ENCODE assay signal across 8 cellular contexts in the genomic region with DNA sequence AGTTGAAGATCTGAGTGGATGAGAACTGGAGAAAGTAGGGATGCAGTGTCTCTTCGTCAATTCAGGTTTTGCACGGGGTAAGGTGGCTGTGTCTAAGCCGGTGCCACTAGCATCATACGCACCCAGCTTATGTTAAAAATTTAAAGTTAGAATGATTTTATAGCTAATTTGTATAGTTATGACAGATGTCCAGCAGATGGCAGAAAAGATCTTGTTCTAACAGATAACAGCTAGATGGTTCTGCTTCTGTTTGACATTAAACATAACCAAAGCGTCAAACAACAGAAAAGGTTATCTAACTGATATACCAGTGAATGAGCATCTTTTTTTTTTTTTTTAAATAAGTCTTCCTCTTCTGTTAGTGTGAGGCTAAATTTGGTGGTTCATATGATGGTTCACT. TPM values are rescaled to one million over a fixed set of nuclear protein-coding genes. Genes with fewer than 3 reads are reported as not detected.
DNase-seq lines count a peak whose midpoint lies in the region; ATAC-seq and TF ChIP-seq lines count a peak whose summit lies in the region.

No MANE protein-coding gene starts in this region.

- no peaks in the 10 kb centered on the region for H3K9me3 Mint-ChIP-seq in Calu3 (ENCODE audit: low read depth, unreplicated experiment)
- no peaks in the 10 kb centered on the region for H3K9me3 Mint-ChIP-seq in activated CD8-positive, alpha-beta memory T cell treated with anti-CD3 and anti-CD28 coated beads, Interleukin-2, amount 10 ng/mL, durations not matched to agents 7 days and 5 days (ENCODE audit: low read depth)

- no peaks in the 10 kb centered on the region for H3K36me3 Mint-ChIP-seq in Calu3 (ENCODE audit: insufficient read depth, unreplicated experiment)
- no peaks in the 10 kb centered on the region for H3K36me3 Mint-ChIP-seq in activated CD8-positive, alpha-beta memory T cell treated with anti-CD3 and anti-CD28 coated beads, Interleukin-2, amount 10 ng/mL, durations not matched to agents 7 days and 5 days

- CTCF ChIA-PET in Calu3 (lab: Charles Lee): interaction anchor here (0.6 to 4.0 kb wide), 15 partner anchors 11 to 849 kb away, joined by 3 to 190 read pairs (median 7); partner anchors contain the start of gene ZSCAN5A
- CTCF ChIA-PET in activated CD8-positive, alpha-beta memory T cell treated with anti-CD3 and anti-CD28 coated beads, Interleukin-2, amount 10 ng/mL, durations not matched to agents 7 days and 5 days (lab: Charles Lee): interaction anchor here (0.7 to 6.3 kb wide), 26 partner anchors 12 to 218 kb away, joined by 3 to 91 read pairs (median 4); partner anchors contain the start of gene ZNF444

- no peaks in the 10 kb centered on the region for H3K27me3 Mint-ChIP-seq in Calu3 (ENCODE audit: unreplicated experiment)
- H3K27me3 Mint-ChIP-seq in activated CD8-positive, alpha-beta memory T cell treated with anti-CD3 and anti-CD28 coated beads, Interleukin-2, amount 10 ng/mL, durations not matched to agents 7 days and 5 days: no peaks in the 10 kb centered on the region

- DNase-seq in Calu3: peak; percentile 9
- DNase-seq in HT-29 (ENCODE audit: low spot score): peak; percentile 76
- peak; percentile 6 for DNase-seq in NOMO-1 treated with dmso at 0.1 percent for 144 hours (lab: John Stamatoyannopoulos, UW; ENCODE audit: unreplicated experiment)
- DNase-seq in dermis microvascular lymphatic vessel endothelial cell (ENCODE audit: low read depth in 2 of 2): peak; percentile 76 to 77
- peak in 1 of 3 donors; percentile 19 for DNase-seq in mucosa of descending colon
- DNase-seq in activated T-cell treated with anti-CD3 and anti-CD28 coated beads, Interleukin-2, amount 50 U/mL, for 48 hours: no peak
- no peak for DNase-seq in activated CD8-positive, alpha-beta memory T cell treated with anti-CD3 and anti-CD28 coated beads, Interleukin-2, amount 10 ng/mL, durations not matched to agents 7 days and 5 days

- H3K4me1 ChIP-seq in mucosa of descending colon (ENCODE audit: low read depth): no peaks in the 10 kb centered on the region

- no peak overlapping the region for H3K4me3 Mint-ChIP-seq in Calu3 (ENCODE audit: low read depth, unreplicated experiment)
- H3K4me3 Mint-ChIP-seq in activated CD8-positive, alpha-beta memory T cell treated with anti-CD3 and anti-CD28 coated beads, Interleukin-2, amount 10 ng/mL, durations not matched to agents 7 days and 5 days: no peak overlapping the region

- peak; percentile 52 for ATAC-seq in mucosa of descending colon
- no peak for ATAC-seq in HG03354 (IDR thresholded peaks at IDR 0.05; ENCODE audit: poor library complexity, severe bottlenecking, unreplicated experiment)
- no peak for ATAC-seq in activated CD8-positive, alpha-beta memory T cell treated with anti-CD3 and anti-CD28 coated beads, Interleukin-2, amount 10 ng/mL, durations not matched to agents 7 days and 5 days

- H3K9me3 ChIP-seq in mucosa of descending colon: no peaks in the 10 kb centered on the region

- intact Hi-C loops in Calu3 (cut with micrococcal nuclease; ENCODE audit: unreplicated experiment): loop anchor here (1.0 to 5.0 kb wide), 4 partner anchors 59 to 187 kb away; partner anchors contain the start of gene ZSCAN5A
- intact Hi-C loops in mucosa of descending colon (cut with DNase I, micrococcal nuclease): no loop called here

- peak; percentile 29 for TF ChIP-seq CTCF in Calu3 (IDR thresholded peaks at IDR 0.05; ENCODE audit: unreplicated experiment)
- TF ChIP-seq CTCF in mucosa of descending colon (IDR thresholded peaks at IDR 0.05): no peak

- no TSS peak for BruUV-seq in Calu3 (replicated peaks; lab: Mats Ljungman, UMichigan)

- no peaks in the 10 kb centered on the region for H3K36me3 ChIP-seq in mucosa of descending colon (ENCODE audit: low read depth)

- H3K4me1 Mint-ChIP-seq in Calu3 (ENCODE audit: low read depth, unreplicated experiment): no peaks in the 10 kb centered on the region
- H3K4me1 Mint-ChIP-seq in activated CD8-positive, alpha-beta memory T cell treated with anti-CD3 and anti-CD28 coated beads, Interleukin-2, amount 10 ng/mL, durations not matched to agents 7 days and 5 days: no peaks in the 10 kb centered on the region

- no peak overlapping the region for H3K27ac Mint-ChIP-seq in Calu3 (ENCODE audit: unreplicated experiment)
- no peak overlapping the region for H3K27ac Mint-ChIP-seq in activated CD8-positive, alpha-beta memory T cell treated with anti-CD3 and anti-CD28 coated beads, Interleukin-2, amount 10 ng/mL, durations not matched to agents 7 days and 5 days

- H3K4me3 ChIP-seq in mucosa of descending colon: no peak overlapping the region

RNA-seq across cellular contexts. Expression of gene EDDM13, which starts 18.8 kb away (rescaled TPM):
- total RNA-seq in Calu3 (2022) (not detected in 2 replicates), dermis microvascular lymphatic vessel endothelial cell (1.8 and 2.2 TPM in 2 replicates), mucosa of descending colon (not detected)
- total RNA-seq in HT-29 (2014; rRNA removed; shearing (Covaris generic)): not detected in 2 replicates
- total RNA-seq in activated CD8-positive, alpha-beta memory T cell treated with anti-CD3 and anti-CD28 coated beads, Interleukin-2, amount 10 ng/mL, durations not matched to agents 7 days and 5 days: under 1 TPM in 1 of 2 experiments, not detected in 1; 0.67 TPM

RNA-seq across cellular contexts. Expression of gene ZSCAN5C, which starts 51.7 kb away (rescaled TPM):
- total RNA-seq in Calu3 (2022) (not detected in 2 replicates), dermis microvascular lymphatic vessel endothelial cell (not detected in 2 replicates), mucosa of descending colon (not detected)
- total RNA-seq in HT-29 (2014; rRNA removed; shearing (Covaris generic)): not detected in 2 replicates
- total RNA-seq in activated CD8-positive, alpha-beta memory T cell treated with anti-CD3 and anti-CD28 coated beads, Interleukin-2, amount 10 ng/mL, durations not matched to agents 7 days and 5 days: not detected

RNA-seq across cellular contexts. Expression of gene ZSCAN5B, which starts 56.2 kb away (rescaled TPM):
- total RNA-seq in Calu3 (2022): not detected in 2 replicates
- total RNA-seq in HT-29 (2014; rRNA removed; shearing (Covaris generic)): not detected in 2 replicates
- total RNA-seq in dermis microvascular lymphatic vessel endothelial cell: not detected in 2 replicates
- total RNA-seq in mucosa of descending colon: not detected
- total RNA-seq in activated CD8-positive, alpha-beta memory T cell treated with anti-CD3 and anti-CD28 coated beads, Interleukin-2, amount 10 ng/mL, durations not matched to agents 7 days and 5 days: not detected

Comparison
In these comparisons a context has a peak if more than half of its experiments do, and no peak if none do; other contexts are left out.
1. DNase-seq: peak in Calu3 (single experiment), HT-29 (single experiment), NOMO-1 treated with dmso at 0.1 percent for 144 hours (single experiment) and dermis microvascular lymphatic vessel endothelial cell (2 of 2); none in activated T-cell treated with anti-CD3 and anti-CD28 coated beads, Interleukin-2, amount 50 U/mL, for 48 hours (0 of 2) and activated CD8-positive, alpha-beta memory T cell treated with anti-CD3 and anti-CD28 coated beads, Interleukin-2, amount 10 ng/mL, durations not matched to agents 7 days and 5 days (single experiment).